In genomic region chr22:38411016-38411415, GRCh38 we compare ENCODE assay signal across 25 cellular contexts. TPM values are rescaled to one million over a fixed set of nuclear protein-coding genes. Genes with fewer than 3 reads are reported as not detected.
"Had no signal": no experiment of that assay in that cellular context is flagged by ENCODE, and none has a peak within 500 bp of the region (broad histone marks: within the 10 kb centered on the region; RNA-seq: fewer than 3 reads in every experiment).

No MANE protein-coding gene starts in this region.

- H3K36me3 Mint-ChIP-seq: activated naive CD8-positive, alpha-beta T cell treated with anti-CD3 and anti-CD28 coated beads for 36 hours; immature natural killer cell; mesothelial cell of epicardium; neural progenitor cell had no signal

- H3K27me3 Mint-ChIP-seq: stimulated activated naive CD8-positive, alpha-beta T cell treated with anti-CD3 and anti-CD28 coated beads, Interleukin-15, Interleukin-2, amounts not matched to agents 100 ng/mL and 50 ng/mL, for 24 hours had no signal

- H3K9me3 ChIP-seq: left lung, thyroid gland had no signal

- H3K27ac ChIP-seq: epithelial cell of prostate, left lung, neural progenitor cell, thyroid gland had no signal

- H3K27ac Mint-ChIP-seq: activated naive CD8-positive, alpha-beta T cell treated with anti-CD3 and anti-CD28 coated beads for 36 hours; mesothelial cell of epicardium; naive thymus-derived CD8-positive, alpha-beta T cell; neural progenitor cell; progenitor cell of endocrine pancreas; stimulated activated naive CD8-positive, alpha-beta T cell treated with anti-CD3 and anti-CD28 coated beads, Interleukin-15, Interleukin-2, amounts not matched to agents 100 ng/mL and 50 ng/mL, for 24 hours had no signal

- H3K4me3 Mint-ChIP-seq: activated naive CD8-positive, alpha-beta T cell treated with anti-CD3 and anti-CD28 coated beads for 36 hours; immature natural killer cell; mesothelial cell of epicardium; naive thymus-derived CD8-positive, alpha-beta T cell; stimulated activated naive CD8-positive, alpha-beta T cell treated with anti-CD3 and anti-CD28 coated beads, Interleukin-15, Interleukin-2, amounts not matched to agents 100 ng/mL and 50 ng/mL, for 24 hours had no signal

- H3K4me1 ChIP-seq: neural progenitor cell had no signal

- ATAC-seq: left lung; naive thymus-derived CD8-positive, alpha-beta T cell had no signal

- H3K4me1 Mint-ChIP-seq: mesothelial cell of epicardium had no signal

- H3K4me3 ChIP-seq: left lung, neural progenitor cell, thyroid gland had no signal

- H3K36me3 ChIP-seq: left lung, neural progenitor cell, thyroid gland had no signal

- DNase-seq: activated CD4-positive, alpha-beta T cell treated with anti-CD3 and anti-CD28 coated beads for 1 hour; activated CD4-positive, alpha-beta T cell treated with anti-CD3 and anti-CD28 coated beads, Interleukin-2, amount 50 U/mL, for 1 hour; activated naive CD4-positive, alpha-beta T cell treated with Interleukin-2 at 50 U/mL for 16 hours; activated naive CD8-positive, alpha-beta T cell treated with anti-CD3 and anti-CD28 coated beads for 36 hours; cerebellar nuclear complex; cortex of kidney; immature natural killer cell; kidney glomerular epithelial cell; retina; stimulated activated CD4-positive, alpha-beta T cell treated with anti-CD3 and anti-CD28 coated beads, Interleukin-4, amount 100 ng/mL, for 24 hours; substantia nigra; T-helper 9 cell had no signal

- H3K9me3 Mint-ChIP-seq: activated naive CD8-positive, alpha-beta T cell treated with anti-CD3 and anti-CD28 coated beads for 36 hours; immature natural killer cell; mesothelial cell of epicardium; naive thymus-derived CD8-positive, alpha-beta T cell; stimulated activated naive CD8-positive, alpha-beta T cell treated with anti-CD3 and anti-CD28 coated beads, Interleukin-15, Interleukin-2, amounts not matched to agents 100 ng/mL and 50 ng/mL, for 24 hours had no signal

- H3K9ac ChIP-seq: neural progenitor cell had no signal

RNA-seq across cellular contexts. Expression of gene KCNJ4, which starts 44.0 kb away (rescaled TPM):
- total RNA-seq: activated CD8-positive, alpha-beta memory T cell treated with anti-CD3 and anti-CD28 coated beads for 36 hours; activated naive CD8-positive, alpha-beta T cell treated with anti-CD3 and anti-CD28 coated beads for 36 hours; fibroblast of villous mesenchyme; left lung; lung microvascular endothelial cell; naive thymus-derived CD8-positive, alpha-beta T cell; T-helper 1 cell treated with Interleukin-12 subunit alpha and Interleukin-12 subunit beta and Interleukin-4 antibody, amounts not matched to agents 30 ng/mL and 1 ng/mL, for 36 hours; thyroid gland; urinary bladder had no signal
- polyA plus RNA-seq: immature natural killer cell; naive thymus-derived CD8-positive, alpha-beta T cell; urinary bladder had no signal

RNA-seq across cellular contexts. Expression of gene KDELR3, which starts 56.9 kb away (rescaled TPM):
- total RNA-seq: naive thymus-derived CD8-positive, alpha-beta T cell had no signal
